ENCODE assay signal across 14 cellular contexts in genomic region chr22:46091277-46091977, GRCh38. TPM values are rescaled to one million over a fixed set of nuclear protein-coding genes. Genes with fewer than 3 reads are reported as not detected.
A peak's percentile ranks its signal among the peaks of the same experiment; 100 is the strongest.
DNase-seq lines count a peak whose midpoint lies in the region; ATAC-seq and TF ChIP-seq lines count a peak whose summit lies in the region.
"Had no signal": no experiment of that assay in that cellular context is flagged by ENCODE, and none has a peak within 500 bp of the region (broad histone marks: within the 10 kb centered on the region; RNA-seq: fewer than 3 reads in every experiment).

No MANE protein-coding gene starts in this region.

- H3K27ac ChIP-seq in HCT116 (ENCODE audit: low read depth, low read length) (peak overlapping the region; percentile 37), breast epithelium (peak overlapping the region; percentile 99 to 100), layer of hippocampus (ENCODE audit: low read depth, low read length) (peak overlapping the region; percentile 96), spleen (peak overlapping the region; percentile 34 to 98 (median 92)), hepatocyte (no peak overlapping the region)

- H4K20me1 ChIP-seq in HCT116 (ENCODE audit: insufficient read depth), result peaks cover under 1% of the 10 kb centered on the region; the same call in 1 of the 2 replicates
- H4K20me1 ChIP-seq in hepatocyte (ENCODE audit: insufficient read depth, poor library complexity, severe bottlenecking), result peaks cover 3% of the 10 kb centered on the region

- H3K4me1 ChIP-seq in HCT116 (ENCODE audit: control insufficient read depth in 1 of 2, insufficient read depth in 2 of 2, low read length in 2 of 2), result peaks cover 9 to 22% of the 10 kb centered on the region in 2 experiments
- H3K4me1 ChIP-seq in breast epithelium, result peaks cover 74 to 87% of the 10 kb centered on the region in 2 donors
- peaks cover 39 to 95% (median 89%) of the 10 kb centered on the region in 6 donors for H3K4me1 ChIP-seq in spleen
- peaks cover 16% of the 10 kb centered on the region for H3K4me1 ChIP-seq in hepatocyte (ENCODE audit: insufficient read depth)

- 56 to 79% (median 70%) methylated on average over 17 to 19 of the region's 19 CpGs for WGBS in spleen, 5 donors
- 94% methylated on average over 19 of the region's 19 CpGs for WGBS in hepatocyte (ENCODE audit: low lambda C conversion rate, missing lambda C conversion rate)

- H3K9me3 ChIP-seq in HCT116 (ENCODE audit: control insufficient read depth in 1 of 2, insufficient read depth in 1 of 2, low read depth in 1 of 2, low read length in 2 of 2) (no peaks in the 10 kb centered on the region), breast epithelium (no peaks in the 10 kb centered on the region), spleen (no peaks in the 10 kb centered on the region), hepatocyte (ENCODE audit: low read depth) (no peaks in the 10 kb centered on the region)

- no TSS peak for BruUV-seq in HCT116 (replicated peaks; lab: Mats Ljungman, UMichigan)

- TF ChIP-seq POLR2A in HCT116 (IDR thresholded peaks at IDR 0.05; ENCODE audit: borderline replicate concordance, extremely low read depth, insufficient read depth, insufficient read length), result no peak
- no peak for TF ChIP-seq POLR2A in breast epithelium (IDR thresholded peaks at IDR 0.05)
- no peak for TF ChIP-seq POLR2A in spleen (IDR thresholded peaks at IDR 0.05)

- H3K4me3 ChIP-seq in HCT116 (replicated peaks in 1 of 2; ENCODE audit: low read depth in 1 of 2, low read length in 2 of 2), result no peak overlapping the region
- peak overlapping the region in 1 of 3 donors; percentile 46 for H3K4me3 ChIP-seq in breast epithelium
- no peak overlapping the region for H3K4me3 ChIP-seq in spleen
- no peak overlapping the region for H3K4me3 ChIP-seq in hepatocyte

- H3K4me2 ChIP-seq in HCT116 (ENCODE audit: low read length), result no peak overlapping the region
- no peak overlapping the region for H3K4me2 ChIP-seq in hepatocyte

- no peak for DNase-seq in HCT116 (ENCODE audit: low read depth, low spot score)
- no peak for DNase-seq in breast epithelium (ENCODE audit: low spot score in 2 of 2)
- DNase-seq in spleen, result peak; percentile 39
- no peak for DNase-seq in hepatocyte (ENCODE audit: low spot score)
- DNase-seq in NK-92 treated with Interleukin-12 subunit alpha and Interleukin-12 subunit beta, amount 100 ng/mL, for 24 hours (lab: John Stamatoyannopoulos, UW), result no peak
- DNase-seq: activated B cell treated with CpG ODN at 0.5 μM for 24 hours; activated T-cell treated with anti-CD3 and anti-CD28 coated beads, Interleukin-2, amount 50 U/mL, for 4 hours; CD4-positive, CD25-positive, alpha-beta regulatory T cell; left colon; NCI-H1048; NCI-H524 had no signal

- POLR2A ChIA-PET in HCT116 (lab: Charles Lee), result no interaction called here

- no peak overlapping the region for H3K9ac ChIP-seq in HCT116 (ENCODE audit: low read length)

- H3K9me2 ChIP-seq in HCT116 (ENCODE audit: insufficient read depth) (no peaks in the 10 kb centered on the region), hepatocyte (replicated peaks; ENCODE audit: insufficient read depth) (no peaks in the 10 kb centered on the region)

- H2AFZ ChIP-seq in HCT116 (ENCODE audit: low read depth, low read length, poor library complexity, severe bottlenecking) (no peak overlapping the region), hepatocyte (no peak overlapping the region)

- H3K36me3 ChIP-seq in HCT116 (ENCODE audit: control insufficient read depth in 1 of 2, insufficient read depth in 2 of 2, low read length in 2 of 2), result peaks cover 4 to 54% of the 10 kb centered on the region in 2 experiments; a peak in 3 of 4 replicates
- H3K36me3 ChIP-seq in breast epithelium, result no peaks in the 10 kb centered on the region
- peaks cover 0 to 82% (median 27%) of the 10 kb centered on the region in 6 donors for H3K36me3 ChIP-seq in spleen
- no peaks in the 10 kb centered on the region for H3K36me3 ChIP-seq in hepatocyte (replicated peaks; ENCODE audit: insufficient read depth, low read depth)

- intact Hi-C loops in HCT116 (cut with micrococcal nuclease) (no loop called here), breast epithelium (cut with DNase I; ENCODE audit: low total_unique reads) (no loop called here), spleen (cut with DNase I; ENCODE audit: low total_unique reads) (no loop called here)

- CTCF ChIA-PET in HCT116 (lab: Charles Lee), result no interaction called here

- no peaks in the 10 kb centered on the region for H3K27me3 ChIP-seq in HCT116 (ENCODE audit: insufficient read depth, low read length)
- H3K27me3 ChIP-seq in breast epithelium, result no peaks in the 10 kb centered on the region
- H3K27me3 ChIP-seq in layer of hippocampus (ENCODE audit: control insufficient read depth, insufficient read depth, low read length), result no peaks in the 10 kb centered on the region
- H3K27me3 ChIP-seq in spleen (replicated peaks in 1 of 7), result no peaks in the 10 kb centered on the region
- H3K27me3 ChIP-seq in hepatocyte, result no peaks in the 10 kb centered on the region

- RAD21 ChIA-PET in HCT116 (lab: Charles Lee; ENCODE audit: low non-redundant PET in 1 of 2, low total read pairs in 2 of 2, uncharacterized antibody in 2 of 2, unreplicated experiment in 2 of 2), result no interaction called here

- no peak for ATAC-seq in HCT116
- ATAC-seq in HG03196 (IDR thresholded peaks at IDR 0.05; ENCODE audit: unreplicated experiment), result no peak
- no peak for ATAC-seq in GM21381 (IDR thresholded peaks at IDR 0.05; ENCODE audit: unreplicated experiment)
- ATAC-seq: activated T-cell treated with anti-CD3 and anti-CD28 coated beads, Interleukin-2, amount 50 U/mL, for 4 hours; left colon had no signal

- no peak for TF ChIP-seq RAD21 in HCT116 (IDR thresholded peaks at IDR 0.05; ENCODE audit: low read depth)

- no peak for TF ChIP-seq CTCF in HCT116 (IDR thresholded peaks at IDR 0.05 in 2 of 3, conservative IDR thresholded peaks at IDR 0.05 in 1 of 3; ENCODE audit: borderline replicate concordance in 1 of 3, insufficient read depth in 1 of 3, low read depth in 2 of 3, low read length in 2 of 3)
- TF ChIP-seq CTCF in breast epithelium (IDR thresholded peaks at IDR 0.05), result no peak
- TF ChIP-seq CTCF in spleen (IDR thresholded peaks at IDR 0.05 in 8 of 11, conservative IDR thresholded peaks at IDR 0.05 in 3 of 11), result no peak
- no peak for TF ChIP-seq CTCF in hepatocyte (IDR thresholded peaks at IDR 0.05; ENCODE audit: poor library complexity)

- H3K79me2 ChIP-seq in HCT116 (ENCODE audit: insufficient read depth, low read length), result peaks cover 95% of the 10 kb centered on the region
- no peaks in the 10 kb centered on the region for H3K79me2 ChIP-seq in hepatocyte

TF ChIP-seq in HCT116, 20 proteins besides CTCF, POLR2A, EP300 and RAD21:
- TF ChIP-seq REST (IDR thresholded peaks at IDR 0.05; ENCODE audit: low read depth) (no peak), EZH2phosphoT487 (IDR thresholded peaks at IDR 0.05; ENCODE audit: borderline replicate concordance) (no peak), ATF3 (IDR thresholded peaks at IDR 0.05) (no peak), EZH2 (IDR thresholded peaks at IDR 0.05) (no peak), ZBTB33 (IDR thresholded peaks at IDR 0.05; ENCODE audit: extremely low read depth, insufficient replicate concordance, low read length) (no peak)

RNA-seq across cellular contexts. Expression of gene PPARA, which starts 58.9 kb away (rescaled TPM):
- total RNA-seq in HCT116 (2021; ENCODE audit: unreplicated experiment), result 14.5 TPM
- polyA plus RNA-seq in HCT116 (2012), result 4.8 and 5.6 TPM in 2 replicates
- total RNA-seq in breast epithelium, result 10 to 100 TPM; 15.2 to 31.0 (median 22.3) TPM
- 10 to 100 TPM; 21.2 to 40.9 (median 24.8) TPM for total RNA-seq in spleen
- 1 to 10 TPM; 2.0 to 5.8 (median 2.4) TPM for polyA plus RNA-seq in spleen
- 28.0 and 31.0 TPM in 2 replicates for total RNA-seq in hepatocyte
- polyA plus RNA-seq in hepatocyte, result 12.3 and 13.7 TPM in 2 replicates
